Comparison of ENCODE assay signal across 28 cellular contexts in the genomic region with DNA sequence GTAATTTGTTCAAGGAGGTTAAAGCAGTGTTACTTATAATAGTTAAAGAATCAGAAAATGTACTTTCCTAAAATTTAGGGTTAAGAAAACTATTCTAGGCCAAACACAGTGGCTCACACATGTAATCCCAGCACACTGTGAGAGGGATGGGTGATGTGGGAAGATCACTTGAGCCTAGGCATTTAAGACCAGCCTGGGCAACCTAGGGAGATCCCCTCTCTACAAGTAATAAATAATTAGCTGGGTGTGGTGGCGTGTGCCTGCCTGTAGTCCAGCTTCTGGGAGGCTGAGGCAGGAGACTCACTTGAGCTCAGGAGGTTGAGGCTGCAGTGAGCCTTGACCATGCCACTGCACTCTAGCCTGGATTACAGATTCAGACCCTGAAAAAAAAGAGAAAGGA.
"Had no signal": no experiment of that assay in that cellular context is flagged by ENCODE, and none has a peak within 500 bp of the region (broad histone marks: within the 10 kb centered on the region; RNA-seq: fewer than 3 reads in every experiment).

No MANE protein-coding gene starts in this region.

- H3K9me3 Mint-ChIP-seq: stimulated activated effector memory CD8-positive, alpha-beta T cell treated with anti-CD3 and anti-CD28 coated beads, Interleukin-12 subunit alpha, Interleukin-12 subunit beta, amount 100 ng/mL, for 72 hours; stimulated activated naive CD8-positive, alpha-beta T cell treated with anti-CD3 and anti-CD28 coated beads, Interleukin-15, amount 100 ng/mL, for 72 hours; stimulated activated naive CD8-positive, alpha-beta T cell treated with anti-CD3 and anti-CD28 coated beads, Interleukin-15, Interleukin-2, amounts not matched to agents 100 ng/mL and 50 ng/mL, for 24 hours; type B pancreatic cell had no signal

- H3K9me3 ChIP-seq: stomach, suprapubic skin, testis, thoracic aorta, thyroid gland, tibial artery, tibial nerve, transverse colon, upper lobe of left lung, upper lobe of right lung, uterus, vagina had no signal

- H3K4me3 Mint-ChIP-seq: stimulated activated effector memory CD8-positive, alpha-beta T cell treated with anti-CD3 and anti-CD28 coated beads, Interleukin-12 subunit alpha, Interleukin-12 subunit beta, amount 100 ng/mL, for 72 hours; stimulated activated memory B cell treated with anti-CD40 and anti-IgM and Interleukin-4, amounts not matched to agents 10 μg/mL and 1 μg/mL and 100 μg/mL, for 72 hours; stimulated activated naive B cell treated with anti-CD40 and anti-IgM and Interleukin-4, amounts not matched to agents 10 μg/mL and 1 μg/mL and 100 μg/mL, for 72 hours; stimulated activated naive CD8-positive, alpha-beta T cell treated with anti-CD3 and anti-CD28 coated beads, Interleukin-15, amount 100 ng/mL, for 72 hours; stimulated activated naive CD8-positive, alpha-beta T cell treated with anti-CD3 and anti-CD28 coated beads, Interleukin-15, Interleukin-2, amounts not matched to agents 100 ng/mL and 50 ng/mL, for 24 hours; type B pancreatic cell had no signal

- H3K27ac ChIP-seq: stomach, suprapubic skin, testis, thoracic aorta, thyroid gland, tibial artery, tibial nerve, transverse colon, upper lobe of left lung, upper lobe of right lung, uterus, vagina had no signal

- ATAC-seq: stimulated activated effector memory CD8-positive, alpha-beta T cell treated with anti-CD3 and anti-CD28 coated beads, Interleukin-12 subunit alpha, Interleukin-12 subunit beta, amount 100 ng/mL, for 72 hours; stimulated activated memory B cell treated with anti-CD40 and anti-IgM and Interleukin-4, amounts not matched to agents 10 μg/mL and 1 μg/mL and 100 μg/mL, for 72 hours; stimulated activated naive B cell treated with anti-CD40 and anti-IgM and Interleukin-4, amounts not matched to agents 10 μg/mL and 1 μg/mL and 100 μg/mL, for 72 hours; stimulated activated naive CD8-positive, alpha-beta T cell treated with anti-CD3 and anti-CD28 coated beads, Interleukin-15, amount 100 ng/mL, for 72 hours; stimulated activated naive CD8-positive, alpha-beta T cell treated with anti-CD3 and anti-CD28 coated beads, Interleukin-15, Interleukin-2, amounts not matched to agents 100 U/mL and 50 U/mL, for 24 hours; upper lobe of right lung had no signal

- H3K4me3 ChIP-seq: stomach, suprapubic skin, testis, thoracic aorta, thyroid gland, tibial artery, tibial nerve, transverse colon, upper lobe of left lung, upper lobe of right lung, uterus, vagina had no signal

- H3K4me1 Mint-ChIP-seq: stimulated activated effector memory CD8-positive, alpha-beta T cell treated with anti-CD3 and anti-CD28 coated beads, Interleukin-12 subunit alpha, Interleukin-12 subunit beta, amount 100 ng/mL, for 72 hours had no signal

- H3K27me3 ChIP-seq: suprapubic skin, testis, thyroid gland, tibial artery, tibial nerve, uterus, vagina had no signal

- DNase-seq: stimulated activated CD4-positive, alpha-beta T cell treated with anti-CD3 and anti-CD28 coated beads, Interleukin-2, amount 100 ng/mL, for 48 hours; stimulated activated CD4-positive, alpha-beta T cell treated with anti-CD3 and anti-CD28 coated beads, Interleukin-4, amount 100 ng/mL, for 1 hour; stimulated activated CD4-positive, alpha-beta T cell treated with anti-CD3 and anti-CD28 coated beads, Interleukin-4, amount 100 ng/mL, for 24 hours; stimulated activated CD4-positive, alpha-beta T cell treated with anti-CD3 and anti-CD28 coated beads, Interleukin-4, amount 100 ng/mL, for 4 hours; stimulated activated CD8-positive, alpha-beta memory T cell treated with anti-CD3 and anti-CD28 coated beads, Interleukin-4, amount 100 ng/mL, for 48 hours; stimulated activated naive B cell treated with anti-CD40 and anti-IgM and Interleukin-4, amounts not matched to agents 10 μg/mL and 1 μg/mL and 100 μg/mL, for 72 hours; stimulated activated naive CD4-positive, alpha-beta T cell; stimulated activated naive CD4-positive, alpha-beta T cell treated with Interleukin-2 at 50 U/mL for 16 hours; stimulated activated naive CD8-positive, alpha-beta T cell treated with anti-CD3 and anti-CD28 coated beads, Interleukin-15, amount 100 ng/mL, for 72 hours; stimulated activated naive CD8-positive, alpha-beta T cell treated with anti-CD3 and anti-CD28 coated beads, Interleukin-15, Interleukin-2, amounts not matched to agents 100 U/mL and 50 U/mL, for 24 hours; stomach; substantia nigra; testis; thyroid gland; tibial artery; transverse colon; trophoblast cell; upper lobe of left lung; upper lobe of right lung; uterus had no signal

- H3K36me3 Mint-ChIP-seq: stimulated activated effector memory CD8-positive, alpha-beta T cell treated with anti-CD3 and anti-CD28 coated beads, Interleukin-12 subunit alpha, Interleukin-12 subunit beta, amount 100 ng/mL, for 72 hours; stimulated activated memory B cell treated with anti-CD40 and anti-IgM and Interleukin-4, amounts not matched to agents 10 μg/mL and 1 μg/mL and 100 μg/mL, for 72 hours; stimulated activated naive B cell treated with anti-CD40 and anti-IgM and Interleukin-4, amounts not matched to agents 10 μg/mL and 1 μg/mL and 100 μg/mL, for 72 hours; type B pancreatic cell had no signal

- H3K4me1 ChIP-seq: testis, upper lobe of right lung, uterus had no signal

- H3K36me3 ChIP-seq: stomach, suprapubic skin, thoracic aorta, thyroid gland, tibial artery, tibial nerve, transverse colon, upper lobe of left lung, upper lobe of right lung, uterus, vagina had no signal

- H3K27ac Mint-ChIP-seq: stimulated activated effector memory CD8-positive, alpha-beta T cell treated with anti-CD3 and anti-CD28 coated beads, Interleukin-12 subunit alpha, Interleukin-12 subunit beta, amount 100 ng/mL, for 72 hours; stimulated activated memory B cell treated with anti-CD40 and anti-IgM and Interleukin-4, amounts not matched to agents 10 μg/mL and 1 μg/mL and 100 μg/mL, for 72 hours; stimulated activated naive B cell treated with anti-CD40 and anti-IgM and Interleukin-4, amounts not matched to agents 10 μg/mL and 1 μg/mL and 100 μg/mL, for 72 hours; stimulated activated naive CD8-positive, alpha-beta T cell treated with anti-CD3 and anti-CD28 coated beads, Interleukin-15, Interleukin-2, amounts not matched to agents 100 ng/mL and 50 ng/mL, for 24 hours; type B pancreatic cell had no signal
